In the genomic region with DNA sequence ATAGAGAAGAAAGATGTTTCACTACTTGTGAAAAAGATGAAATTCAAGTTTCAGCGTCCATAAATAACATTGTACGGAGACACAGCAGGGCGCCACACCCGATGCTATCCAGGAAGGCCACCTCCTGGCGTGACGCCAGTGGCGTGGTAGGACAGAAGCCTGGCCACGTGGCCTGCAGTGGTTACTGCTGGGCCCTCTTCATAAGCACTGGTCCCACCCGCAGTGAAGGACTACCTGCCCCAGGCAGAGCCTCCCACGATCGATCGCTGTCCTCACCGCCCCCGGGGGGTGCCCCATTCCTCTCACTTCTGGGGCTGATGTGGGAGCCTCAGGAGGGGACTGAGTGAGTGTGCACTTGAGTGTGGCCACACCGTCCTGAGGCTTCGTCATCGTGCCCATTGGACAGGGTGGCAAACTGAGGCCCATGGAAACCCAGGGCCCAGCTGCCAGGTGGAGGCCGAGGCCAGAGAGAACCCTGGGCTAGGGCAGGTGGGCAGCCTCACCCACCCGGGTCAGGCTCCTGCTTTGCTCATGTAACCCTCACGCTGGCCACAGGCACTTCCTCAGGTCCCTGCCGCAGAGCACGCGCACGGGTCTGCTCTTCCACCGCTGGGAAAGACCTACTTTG, we compare ENCODE assay signal across 1 cellular context.
TF ChIP-seq lines count a peak whose summit lies in the region.

No MANE protein-coding gene starts in this region.

TF ChIP-seq in K562, 482 proteins besides CTCF, POLR2A, EP300 and RAD21 (continued from another document and continues in another):
- TF ChIP-seq, protein P1, sequence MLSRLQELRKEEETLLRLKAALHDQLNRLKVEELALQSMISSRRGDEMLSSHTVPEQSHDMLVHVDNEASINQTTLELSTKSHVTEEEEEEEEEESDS (CRISPR knock-in tag; IDR thresholded peaks at IDR 0.05) = no peak
- 0 out of 2 replicates have a peak, but pooled peaks have one; percentile 48 for TF ChIP-seq ZNF717 (CRISPR knock-in tag; IDR thresholded peaks at IDR 0.05)
- no peak for TF ChIP-seq CHD7 (IDR thresholded peaks at IDR 0.05; ENCODE audit: low read depth, low read length)
- no peak for TF ChIP-seq OTX1 (CRISPR knock-in tag; IDR thresholded peaks at IDR 0.05)
- TF ChIP-seq SREBF1 (IDR thresholded peaks at IDR 0.05; ENCODE audit: borderline replicate concordance, low read depth, low read length) = no peak
- TF ChIP-seq ID3 (CRISPR knock-in tag; IDR thresholded peaks at IDR 0.05) = no peak
- peak; percentile 84 for TF ChIP-seq ID3 (tag; IDR thresholded peaks at IDR 0.05)
- TF ChIP-seq, protein P2, sequence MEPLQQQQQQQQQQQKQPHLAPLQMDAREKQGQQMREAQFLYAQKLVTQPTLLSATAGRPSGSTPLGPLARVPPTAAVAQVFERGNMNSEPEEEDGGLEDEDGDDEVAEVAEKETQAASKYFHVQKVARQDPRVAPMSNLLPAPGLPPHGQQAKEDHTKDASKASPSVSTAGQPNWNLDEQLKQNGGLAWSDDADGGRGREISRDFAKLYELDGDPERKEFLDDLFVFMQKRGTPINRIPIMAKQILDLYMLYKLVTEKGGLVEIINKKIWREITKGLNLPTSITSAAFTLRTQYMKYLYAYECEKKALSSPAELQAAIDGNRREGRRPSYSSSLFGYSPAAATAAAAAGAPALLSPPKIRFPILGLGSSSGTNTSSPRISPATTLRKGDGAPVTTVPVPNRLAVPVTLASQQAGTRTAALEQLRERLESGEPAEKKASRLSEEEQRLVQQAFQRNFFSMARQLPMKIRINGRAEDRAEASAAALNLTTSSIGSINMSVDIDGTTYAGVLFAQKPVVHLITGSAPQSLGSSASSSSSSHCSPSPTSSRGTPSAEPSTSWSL (CRISPR knock-in tag; IDR thresholded peaks at IDR 0.05; ENCODE audit: borderline replicate concordance) = no peak
- TF ChIP-seq, protein P3, sequence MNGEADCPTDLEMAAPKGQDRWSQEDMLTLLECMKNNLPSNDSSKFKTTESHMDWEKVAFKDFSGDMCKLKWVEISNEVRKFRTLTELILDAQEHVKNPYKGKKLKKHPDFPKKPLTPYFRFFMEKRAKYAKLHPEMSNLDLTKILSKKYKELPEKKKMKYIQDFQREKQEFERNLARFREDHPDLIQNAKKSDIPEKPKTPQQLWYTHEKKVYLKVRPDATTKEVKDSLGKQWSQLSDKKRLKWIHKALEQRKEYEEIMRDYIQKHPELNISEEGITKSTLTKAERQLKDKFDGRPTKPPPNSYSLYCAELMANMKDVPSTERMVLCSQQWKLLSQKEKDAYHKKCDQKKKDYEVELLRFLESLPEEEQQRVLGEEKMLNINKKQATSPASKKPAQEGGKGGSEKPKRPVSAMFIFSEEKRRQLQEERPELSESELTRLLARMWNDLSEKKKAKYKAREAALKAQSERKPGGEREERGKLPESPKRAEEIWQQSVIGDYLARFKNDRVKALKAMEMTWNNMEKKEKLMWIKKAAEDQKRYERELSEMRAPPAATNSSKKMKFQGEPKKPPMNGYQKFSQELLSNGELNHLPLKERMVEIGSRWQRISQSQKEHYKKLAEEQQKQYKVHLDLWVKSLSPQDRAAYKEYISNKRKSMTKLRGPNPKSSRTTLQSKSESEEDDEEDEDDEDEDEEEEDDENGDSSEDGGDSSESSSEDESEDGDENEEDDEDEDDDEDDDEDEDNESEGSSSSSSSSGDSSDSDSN (IDR thresholded peaks at IDR 0.05; ENCODE audit: borderline replicate concordance in 1 of 2, low read depth in 2 of 2, low read length in 2 of 2) = no peak
- peak; percentile 26; the same call in 1 of the 2 replicates for TF ChIP-seq EGR1 (conservative IDR thresholded peaks at IDR 0.05)
- TF ChIP-seq BRCA1 (IDR thresholded peaks at IDR 0.05) = no peak
- no peak for TF ChIP-seq BRCA1 (CRISPR knock-in tag; IDR thresholded peaks at IDR 0.05)
- no peak for TF ChIP-seq ZSCAN29 (IDR thresholded peaks at IDR 0.05)
- TF ChIP-seq POLR3A (IDR thresholded peaks at IDR 0.05; ENCODE audit: borderline replicate concordance, extremely low read depth, insufficient read depth, insufficient read length) = no peak
- TF ChIP-seq MIER1 (IDR thresholded peaks at IDR 0.05; ENCODE audit: low read depth) = no peak
- no peak for TF ChIP-seq ZNF318 (IDR thresholded peaks at IDR 0.05; ENCODE audit: borderline replicate concordance in 1 of 2, low read depth in 1 of 2)
- no peak for TF ChIP-seq ZKSCAN8 (CRISPR knock-in tag; IDR thresholded peaks at IDR 0.05)
- TF ChIP-seq ZBTB17 (CRISPR knock-in tag; IDR thresholded peaks at IDR 0.05) = peak; percentile 51
- no peak for TF ChIP-seq KDM5B (IDR thresholded peaks at IDR 0.05; ENCODE audit: insufficient replicate concordance, low read depth, low read length)
- peak; percentile 74 for TF ChIP-seq RBFOX2 (IDR thresholded peaks at IDR 0.05; ENCODE audit: low read depth, low read length)
- no peak for TF ChIP-seq HMGXB4 (CRISPR knock-in tag; IDR thresholded peaks at IDR 0.05)
